ENCODE assay signal across 9 cellular contexts in the genomic region with DNA sequence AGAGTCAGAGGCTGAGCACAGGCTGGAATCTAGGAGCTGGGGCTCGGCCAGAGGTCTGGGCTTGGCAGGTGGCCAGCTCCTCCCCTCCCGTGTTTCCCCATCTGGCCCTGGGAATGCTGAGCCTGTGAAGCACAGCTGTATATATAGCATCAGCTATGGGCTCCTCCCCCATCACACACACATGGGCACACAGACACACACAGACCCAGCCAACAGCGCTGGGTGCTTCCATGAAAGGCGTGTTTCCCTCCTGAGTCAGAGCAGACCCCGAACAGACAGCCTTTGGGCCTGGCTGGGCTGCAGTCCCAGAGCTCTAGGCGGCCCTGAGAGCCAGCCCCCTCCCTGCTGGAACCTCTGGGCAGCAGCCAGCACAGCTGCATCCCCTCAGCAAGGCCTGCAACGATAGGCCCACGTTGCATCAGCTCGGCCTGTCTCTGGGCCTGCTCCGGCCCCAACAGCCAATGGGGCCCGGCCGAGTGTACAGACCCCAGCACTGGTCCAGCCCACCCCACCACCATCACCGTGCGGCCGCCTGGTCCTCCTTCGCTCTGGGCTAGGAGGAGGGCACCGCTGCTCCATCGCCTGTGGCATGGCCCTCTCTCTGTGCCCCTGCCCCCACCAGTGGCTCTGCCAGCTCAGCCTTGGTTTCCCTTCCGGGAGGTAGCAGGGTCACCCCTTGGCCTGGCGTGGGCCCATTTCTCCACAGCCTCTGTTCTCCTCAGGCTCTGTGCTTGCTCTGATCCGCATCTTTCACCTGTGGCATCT. TPM values are rescaled to one million over a fixed set of nuclear protein-coding genes. Genes with fewer than 3 reads are reported as not detected.
A peak's percentile ranks its signal among the peaks of the same experiment; 100 is the strongest.
DNase-seq lines count a peak whose midpoint lies in the region; ATAC-seq and TF ChIP-seq lines count a peak whose summit lies in the region.
"Had no signal": no experiment of that assay in that cellular context is flagged by ENCODE, and none has a peak within 500 bp of the region (broad histone marks: within the 10 kb centered on the region; RNA-seq: fewer than 3 reads in every experiment).

No MANE protein-coding gene starts in this region.

- ATAC-seq in GM21576 (IDR thresholded peaks at IDR 0.05; ENCODE audit: unreplicated experiment) = no peak
- ATAC-seq in GM19395 (IDR thresholded peaks at IDR 0.05; ENCODE audit: unreplicated experiment) = no peak
- ATAC-seq in HG02884 (IDR thresholded peaks at IDR 0.05; ENCODE audit: unreplicated experiment) = no peak

- H3K27ac ChIP-seq in brain microvascular endothelial cell (peak overlapping the region; percentile 70), spleen (peak overlapping the region; percentile 27 to 82 (median 67))
- H3K27ac ChIP-seq: 22Rv1 had no signal

- H3K9me3 ChIP-seq in spleen = no peaks in the 10 kb centered on the region

- TF ChIP-seq POLR2A in spleen (IDR thresholded peaks at IDR 0.05) = no peak

- DNase-seq in NCI-H1417 (lab: John Stamatoyannopoulos, UW) (peak; percentile 30 to 60 (median 30)), NCI-H1417 treated with DMSO at 0.1 percent for 48 hours (lab: John Stamatoyannopoulos, UW) (no peak), brain microvascular endothelial cell (peak; percentile 99), iPS-NIHi11 (ENCODE audit: low spot score) (peak; percentile 81), spleen (no peak)

- intact Hi-C loops in spleen (cut with DNase I; ENCODE audit: low total_unique reads) = no loop called here

- H3K4me3 ChIP-seq in brain microvascular endothelial cell (ENCODE audit: low read depth, low read length) (peak overlapping the region; percentile 37), spleen (peak overlapping the region in 1 of 8 donors; percentile 10)

- no peaks in the 10 kb centered on the region for H3K36me3 ChIP-seq in brain microvascular endothelial cell (replicated peaks)
- no peaks in the 10 kb centered on the region for H3K36me3 ChIP-seq in spleen

- in situ Hi-C loops in brain microvascular endothelial cell (cut with HindIII; ENCODE audit: low pct_ligation_motif_present, low sequenced_read_pairs) = no loop called here

- WGBS in spleen, 5 donors = 48 to 65% (median 60%) methylated on average over 10 to 21 of the region's 21 CpGs

- H3K27me3 ChIP-seq in brain microvascular endothelial cell (replicated peaks) = no peaks in the 10 kb centered on the region
- H3K27me3 ChIP-seq in spleen (replicated peaks in 1 of 7) = no peaks in the 10 kb centered on the region

- no peak for TF ChIP-seq CTCF in brain microvascular endothelial cell (IDR thresholded peaks at IDR 0.05; ENCODE audit: low read depth, low read length, missing control alignments)
- TF ChIP-seq CTCF in spleen (IDR thresholded peaks at IDR 0.05 in 8 of 11, conservative IDR thresholded peaks at IDR 0.05 in 3 of 11) = no peak

- H3K4me1 ChIP-seq in spleen = peaks cover 5 to 41% (median 17%) of the 10 kb centered on the region in 6 donors

RNA-seq across cellular contexts. Expression of gene SERPINH1, which starts 7.6 kb away (rescaled TPM):
- total RNA-seq in spleen = 100 to 1,000 TPM in 2 of 7 donors, 10 to 100 TPM in 5; 54.9 to 145 (median 87.5) TPM
- polyA plus RNA-seq in spleen = 10 to 100 TPM; 19.0 to 39.1 (median 33.0) TPM

RNA-seq across cellular contexts. Expression of gene GDPD5, which starts 28.7 kb away (rescaled TPM):
- 100 to 1,000 TPM in 6 of 7 donors, 10 to 100 TPM in 1; 97.0 to 273 (median 144) TPM for total RNA-seq in spleen
- polyA plus RNA-seq in spleen = 100 to 1,000 TPM in 2 of 3 donors, 10 to 100 TPM in 1; 44.6 to 248 (median 147) TPM

Comparison
In these comparisons a context has a peak if more than half of its experiments do, and no peak if none do; other contexts are left out.
1. DNase-seq: peak in NCI-H1417 (3 of 3), brain microvascular endothelial cell (single experiment) and iPS-NIHi11 (single experiment); none in NCI-H1417 treated with DMSO at 0.1 percent for 48 hours (single experiment) and spleen (single experiment).